In the genomic region with DNA sequence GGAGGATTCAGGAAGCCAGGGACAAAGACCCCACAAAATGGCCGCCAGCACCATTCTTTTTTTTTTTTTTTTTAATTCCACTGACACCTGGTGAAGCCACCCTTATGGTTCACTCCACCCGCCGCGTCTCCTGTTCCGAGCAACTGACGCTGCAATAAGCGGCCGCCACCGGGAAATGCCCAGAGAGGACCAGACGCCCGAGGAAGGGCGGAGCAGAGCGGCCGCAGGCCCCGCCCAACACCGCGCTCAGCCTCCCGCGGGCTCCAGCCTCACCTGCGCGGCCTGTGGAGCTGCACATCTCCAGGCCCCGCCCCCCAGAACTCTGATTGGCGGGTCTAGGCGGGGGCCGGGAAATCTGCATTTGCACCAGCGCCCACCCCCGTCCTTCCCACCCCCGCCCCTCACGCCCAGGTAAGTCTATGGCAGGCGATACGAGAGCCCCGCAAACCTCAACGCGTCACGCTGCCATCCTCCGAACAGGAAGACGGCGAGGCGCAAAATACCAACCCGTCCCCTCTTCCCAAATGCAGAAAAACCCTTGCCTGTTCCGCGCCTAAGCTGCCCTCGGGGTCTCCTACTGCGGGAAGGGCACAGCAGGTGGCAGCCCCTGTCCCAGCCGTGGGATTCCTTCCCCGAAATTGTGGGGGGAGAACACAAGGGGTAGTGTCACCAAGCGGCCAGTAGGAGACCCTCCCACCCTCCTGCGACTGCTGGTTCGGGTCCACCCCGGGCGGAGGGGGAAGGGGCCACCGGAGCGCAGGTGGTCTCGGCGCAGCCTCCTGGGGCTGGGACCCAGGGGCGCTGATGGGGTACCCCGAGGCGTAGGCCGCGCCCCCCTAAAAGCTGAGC, we compare ENCODE assay signal across 1 cellular context.
TF ChIP-seq lines count a peak whose summit lies in the region.

No MANE protein-coding gene starts in this region.

TF ChIP-seq in HepG2, 621 proteins besides CTCF, POLR2A, EP300 and RAD21 (continued from another document and continues in another):
- TF ChIP-seq, protein P1, sequence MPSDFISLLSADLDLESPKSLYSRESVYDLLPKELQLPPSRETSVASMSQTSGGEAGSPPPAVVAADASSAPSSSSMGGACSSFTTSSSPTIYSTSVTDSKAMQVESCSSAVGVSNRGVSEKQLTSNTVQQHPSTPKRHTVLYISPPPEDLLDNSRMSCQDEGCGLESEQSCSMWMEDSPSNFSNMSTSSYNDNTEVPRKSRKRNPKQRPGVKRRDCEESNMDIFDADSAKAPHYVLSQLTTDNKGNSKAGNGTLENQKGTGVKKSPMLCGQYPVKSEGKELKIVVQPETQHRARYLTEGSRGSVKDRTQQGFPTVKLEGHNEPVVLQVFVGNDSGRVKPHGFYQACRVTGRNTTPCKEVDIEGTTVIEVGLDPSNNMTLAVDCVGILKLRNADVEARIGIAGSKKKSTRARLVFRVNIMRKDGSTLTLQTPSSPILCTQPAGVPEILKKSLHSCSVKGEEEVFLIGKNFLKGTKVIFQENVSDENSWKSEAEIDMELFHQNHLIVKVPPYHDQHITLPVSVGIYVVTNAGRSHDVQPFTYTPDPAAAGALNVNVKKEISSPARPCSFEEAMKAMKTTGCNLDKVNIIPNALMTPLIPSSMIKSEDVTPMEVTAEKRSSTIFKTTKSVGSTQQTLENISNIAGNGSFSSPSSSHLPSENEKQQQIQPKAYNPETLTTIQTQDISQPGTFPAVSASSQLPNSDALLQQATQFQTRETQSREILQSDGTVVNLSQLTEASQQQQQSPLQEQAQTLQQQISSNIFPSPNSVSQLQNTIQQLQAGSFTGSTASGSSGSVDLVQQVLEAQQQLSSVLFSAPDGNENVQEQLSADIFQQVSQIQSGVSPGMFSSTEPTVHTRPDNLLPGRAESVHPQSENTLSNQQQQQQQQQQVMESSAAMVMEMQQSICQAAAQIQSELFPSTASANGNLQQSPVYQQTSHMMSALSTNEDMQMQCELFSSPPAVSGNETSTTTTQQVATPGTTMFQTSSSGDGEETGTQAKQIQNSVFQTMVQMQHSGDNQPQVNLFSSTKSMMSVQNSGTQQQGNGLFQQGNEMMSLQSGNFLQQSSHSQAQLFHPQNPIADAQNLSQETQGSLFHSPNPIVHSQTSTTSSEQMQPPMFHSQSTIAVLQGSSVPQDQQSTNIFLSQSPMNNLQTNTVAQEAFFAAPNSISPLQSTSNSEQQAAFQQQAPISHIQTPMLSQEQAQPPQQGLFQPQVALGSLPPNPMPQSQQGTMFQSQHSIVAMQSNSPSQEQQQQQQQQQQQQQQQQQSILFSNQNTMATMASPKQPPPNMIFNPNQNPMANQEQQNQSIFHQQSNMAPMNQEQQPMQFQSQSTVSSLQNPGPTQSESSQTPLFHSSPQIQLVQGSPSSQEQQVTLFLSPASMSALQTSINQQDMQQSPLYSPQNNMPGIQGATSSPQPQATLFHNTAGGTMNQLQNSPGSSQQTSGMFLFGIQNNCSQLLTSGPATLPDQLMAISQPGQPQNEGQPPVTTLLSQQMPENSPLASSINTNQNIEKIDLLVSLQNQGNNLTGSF (CRISPR knock-in tag; IDR thresholded peaks at IDR 0.05): 0 out of 2 replicates have a peak, but pooled peaks have one; percentile 7
- TF ChIP-seq ZNF674 (CRISPR knock-in tag; IDR thresholded peaks at IDR 0.05; ENCODE audit: low read depth) (peak; percentile 58; the same call in 1 of the 2 replicates), ASH2L (IDR thresholded peaks at IDR 0.05; ENCODE audit: insufficient read length, low read depth, low read length) (peak; percentile 74), ZEB1 (IDR thresholded peaks at IDR 0.05; ENCODE audit: insufficient replicate concordance, low read depth) (peak; percentile 94), ZFP91 (CRISPR knock-in tag; IDR thresholded peaks at IDR 0.05; ENCODE audit: borderline replicate concordance) (peak; percentile 59; the same call in 1 of the 2 replicates), DR1 (CRISPR knock-in tag; IDR thresholded peaks at IDR 0.05) (no peak), ZNF124 (CRISPR knock-in tag; IDR thresholded peaks at IDR 0.05) (0 out of 2 replicates have a peak, but pooled peaks have one; percentile 11), CSRNP2 (CRISPR knock-in tag; conservative IDR thresholded peaks at IDR 0.05; ENCODE audit: low read depth) (no peak), ZNF619 (CRISPR knock-in tag; IDR thresholded peaks at IDR 0.05) (peak; percentile 76; the same call in 1 of the 2 replicates), TARDBP (CRISPR knock-in tag; IDR thresholded peaks at IDR 0.05) (0 out of 2 replicates have a peak, but pooled peaks have one; percentile 30), PITX1 (CRISPR knock-in tag; IDR thresholded peaks at IDR 0.05) (peak; percentile 20), ZNF558 (CRISPR knock-in tag; IDR thresholded peaks at IDR 0.05; ENCODE audit: borderline replicate concordance) (no peak), KLF16 (CRISPR knock-in tag; IDR thresholded peaks at IDR 0.05) (peak in 1 of 2 experiments; percentile 29; a peak in 1 of 4 replicates), ZNF30 (CRISPR knock-in tag; IDR thresholded peaks at IDR 0.05) (no peak), FOXJ3 (CRISPR knock-in tag; IDR thresholded peaks at IDR 0.05; ENCODE audit: borderline replicate concordance) (0 out of 2 replicates have a peak, but pooled peaks have one; percentile 26), ELF1 (CRISPR knock-in tag; IDR thresholded peaks at IDR 0.05) (peak; percentile 10; the same call in 1 of the 2 replicates), PTBP1 (IDR thresholded peaks at IDR 0.05; ENCODE audit: low read depth, low read length, poor library complexity, severe bottlenecking) (peak; percentile 33), ZNF18 (CRISPR knock-in tag; IDR thresholded peaks at IDR 0.05; ENCODE audit: insufficient replicate concordance) (peak; percentile 49), ZNF782 (CRISPR knock-in tag; IDR thresholded peaks at IDR 0.05; ENCODE audit: borderline replicate concordance) (no peak), JARID2 (CRISPR knock-in tag; IDR thresholded peaks at IDR 0.05; ENCODE audit: insufficient replicate concordance) (no peak), POGZ (CRISPR knock-in tag; IDR thresholded peaks at IDR 0.05) (peak; percentile 61), HHEX (CRISPR knock-in tag; IDR thresholded peaks at IDR 0.05) (0 out of 2 replicates have a peak, but pooled peaks have one; percentile 17), MLLT10 (CRISPR knock-in tag; IDR thresholded peaks at IDR 0.05) (no peak), DBP (CRISPR knock-in tag; IDR thresholded peaks at IDR 0.05; ENCODE audit: not compliant biosample characterization) (no peak), ZBTB20 (CRISPR knock-in tag; IDR thresholded peaks at IDR 0.05; ENCODE audit: borderline replicate concordance, low read depth) (0 out of 2 replicates have a peak, but pooled peaks have one; percentile 21), ZNF577 (CRISPR knock-in tag; IDR thresholded peaks at IDR 0.05; ENCODE audit: borderline replicate concordance, low read depth) (no peak), RBFOX2 (IDR thresholded peaks at IDR 0.05; ENCODE audit: low read depth, low read length) (peak; percentile 84), ZSCAN29 (CRISPR knock-in tag; conservative IDR thresholded peaks at IDR 0.05) (peak; percentile 45; the same call in 1 of the 2 replicates), TGIF2 (CRISPR knock-in tag; IDR thresholded peaks at IDR 0.05) (no peak; the same call in 1 of the 2 replicates)
- TF ChIP-seq, protein P2, sequence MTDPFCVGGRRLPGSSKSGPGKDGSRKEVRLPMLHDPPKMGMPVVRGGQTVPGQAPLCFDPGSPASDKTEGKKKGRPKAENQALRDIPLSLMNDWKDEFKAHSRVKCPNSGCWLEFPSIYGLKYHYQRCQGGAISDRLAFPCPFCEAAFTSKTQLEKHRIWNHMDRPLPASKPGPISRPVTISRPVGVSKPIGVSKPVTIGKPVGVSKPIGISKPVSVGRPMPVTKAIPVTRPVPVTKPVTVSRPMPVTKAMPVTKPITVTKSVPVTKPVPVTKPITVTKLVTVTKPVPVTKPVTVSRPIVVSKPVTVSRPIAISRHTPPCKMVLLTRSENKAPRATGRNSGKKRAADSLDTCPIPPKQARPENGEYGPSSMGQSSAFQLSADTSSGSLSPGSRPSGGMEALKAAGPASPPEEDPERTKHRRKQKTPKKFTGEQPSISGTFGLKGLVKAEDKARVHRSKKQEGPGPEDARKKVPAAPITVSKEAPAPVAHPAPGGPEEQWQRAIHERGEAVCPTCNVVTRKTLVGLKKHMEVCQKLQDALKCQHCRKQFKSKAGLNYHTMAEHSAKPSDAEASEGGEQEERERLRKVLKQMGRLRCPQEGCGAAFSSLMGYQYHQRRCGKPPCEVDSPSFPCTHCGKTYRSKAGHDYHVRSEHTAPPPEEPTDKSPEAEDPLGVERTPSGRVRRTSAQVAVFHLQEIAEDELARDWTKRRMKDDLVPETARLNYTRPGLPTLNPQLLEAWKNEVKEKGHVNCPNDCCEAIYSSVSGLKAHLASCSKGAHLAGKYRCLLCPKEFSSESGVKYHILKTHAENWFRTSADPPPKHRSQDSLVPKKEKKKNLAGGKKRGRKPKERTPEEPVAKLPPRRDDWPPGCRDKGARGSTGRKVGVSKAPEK (CRISPR knock-in tag; IDR thresholded peaks at IDR 0.05; ENCODE audit: borderline replicate concordance): peak; percentile 96
- TF ChIP-seq, protein P3, sequence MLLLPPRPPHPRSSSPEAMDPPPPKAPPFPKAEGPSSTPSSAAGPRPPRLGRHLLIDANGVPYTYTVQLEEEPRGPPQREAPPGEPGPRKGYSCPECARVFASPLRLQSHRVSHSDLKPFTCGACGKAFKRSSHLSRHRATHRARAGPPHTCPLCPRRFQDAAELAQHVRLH (CRISPR knock-in tag; IDR thresholded peaks at IDR 0.05; ENCODE audit: borderline replicate concordance, low read depth): peak; percentile 27; the same call in 1 of the 2 replicates
- TF ChIP-seq, protein P4, sequence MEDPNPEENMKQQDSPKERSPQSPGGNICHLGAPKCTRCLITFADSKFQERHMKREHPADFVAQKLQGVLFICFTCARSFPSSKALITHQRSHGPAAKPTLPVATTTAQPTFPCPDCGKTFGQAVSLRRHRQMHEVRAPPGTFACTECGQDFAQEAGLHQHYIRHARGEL (CRISPR knock-in tag; IDR thresholded peaks at IDR 0.05): peak; percentile 86; the same call in 1 of the 2 replicates
